1 cellular context compared by ENCODE assay signal in genomic region chr12:121038861-121039654, GRCh38.
TF ChIP-seq lines count a peak whose summit lies in the region.

A gene with protein sequence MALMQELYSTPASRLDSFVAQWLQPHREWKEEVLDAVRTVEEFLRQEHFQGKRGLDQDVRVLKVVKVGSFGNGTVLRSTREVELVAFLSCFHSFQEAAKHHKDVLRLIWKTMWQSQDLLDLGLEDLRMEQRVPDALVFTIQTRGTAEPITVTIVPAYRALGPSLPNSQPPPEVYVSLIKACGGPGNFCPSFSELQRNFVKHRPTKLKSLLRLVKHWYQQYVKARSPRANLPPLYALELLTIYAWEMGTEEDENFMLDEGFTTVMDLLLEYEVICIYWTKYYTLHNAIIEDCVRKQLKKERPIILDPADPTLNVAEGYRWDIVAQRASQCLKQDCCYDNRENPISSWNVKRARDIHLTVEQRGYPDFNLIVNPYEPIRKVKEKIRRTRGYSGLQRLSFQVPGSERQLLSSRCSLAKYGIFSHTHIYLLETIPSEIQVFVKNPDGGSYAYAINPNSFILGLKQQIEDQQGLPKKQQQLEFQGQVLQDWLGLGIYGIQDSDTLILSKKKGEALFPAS (minus strand): TSS chr12:121039246. CDS start chr12:121038971, 275 bp downstream.

TF ChIP-seq in GM23338, 12 proteins besides CTCF, POLR2A, EP300 and RAD21 (continued from another document):
- TF ChIP-seq ZNF462 (CRISPR knock-in tag; IDR thresholded peaks at IDR 0.05) = no peak
